8 cellular contexts compared by ENCODE assay signal in the genomic region with DNA sequence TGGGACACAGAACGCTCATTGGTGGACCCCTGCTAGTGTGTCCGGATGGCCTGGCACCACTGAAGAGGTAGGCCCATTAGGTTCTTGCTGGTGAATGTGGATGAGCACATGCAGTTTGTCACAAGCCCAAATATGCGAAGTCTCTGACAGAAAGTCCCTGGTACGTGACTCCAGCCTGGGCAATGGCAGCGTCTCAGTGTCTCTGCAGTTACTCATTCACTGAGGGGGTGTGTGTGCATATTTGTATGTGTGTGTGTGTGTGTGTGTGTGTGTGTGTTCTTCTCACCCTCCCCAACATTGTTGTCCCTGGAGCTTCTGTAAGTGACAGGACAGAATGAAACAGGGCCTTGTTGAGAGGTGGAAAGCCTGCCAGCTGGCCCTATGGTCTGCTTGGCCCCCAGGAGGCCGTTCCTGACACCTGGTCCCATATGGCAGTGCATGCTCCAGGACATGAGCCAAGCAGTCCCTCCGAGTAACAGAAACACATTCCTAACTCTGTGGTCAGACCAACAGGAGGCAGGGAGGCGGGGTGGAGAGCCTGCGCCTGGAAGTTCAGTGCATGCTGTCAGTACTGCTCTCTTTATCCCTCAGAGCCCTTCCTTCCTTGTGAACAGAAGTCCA.
DNase-seq lines count a peak whose midpoint lies in the region; ATAC-seq and TF ChIP-seq lines count a peak whose summit lies in the region.

No MANE protein-coding gene starts in this region.

- no peak overlapping the region for H3K4me2 ChIP-seq in PC-3 (ENCODE audit: low read length)
- peak overlapping the region; percentile 84 for H3K4me2 ChIP-seq in osteoblast (ENCODE audit: insufficient read depth, low read length)

- WGBS in esophagus muscularis mucosa, result 24% methylated on average over 4 of the region's 9 CpGs

- H3K36me3 ChIP-seq in PC-3 (ENCODE audit: low read depth, low read length) (no peaks in the 10 kb centered on the region), esophagus muscularis mucosa (no peaks in the 10 kb centered on the region), osteoblast (ENCODE audit: insufficient read depth, low read length) (no peaks in the 10 kb centered on the region), A673 (ENCODE audit: insufficient read depth, low read length, poor library complexity, severe bottlenecking) (no peaks in the 10 kb centered on the region)

- H3K79me2 ChIP-seq in PC-3 (ENCODE audit: low read length), result no peaks in the 10 kb centered on the region
- H3K79me2 ChIP-seq in osteoblast (ENCODE audit: insufficient read depth, low read length), result no peaks in the 10 kb centered on the region

- POLR2A ChIA-PET in PC-3 (lab: Charles Lee; ENCODE audit: unreplicated experiment), result no interaction called here
- POLR2A ChIA-PET in A673 (lab: Charles Lee; ENCODE audit: low non-redundant PET), result no interaction called here

- H3K9ac ChIP-seq in PC-3 (ENCODE audit: low read length), result no peak overlapping the region

- no peaks in the 10 kb centered on the region for H4K20me1 ChIP-seq in PC-3 (ENCODE audit: low read length)
- H4K20me1 ChIP-seq in osteoblast (ENCODE audit: insufficient read depth, low read length), result no peaks in the 10 kb centered on the region

- no peak overlapping the region for H3K4me3 ChIP-seq in PC-3 (ENCODE audit: low read length)
- H3K4me3 ChIP-seq in esophagus muscularis mucosa, result no peak overlapping the region
- peak overlapping the region; percentile 46 for H3K4me3 ChIP-seq in osteoblast (ENCODE audit: insufficient read depth, low read length)
- no peak overlapping the region for H3K4me3 ChIP-seq in A673 (ENCODE audit: low read depth, low read length, poor library complexity, severe bottlenecking)

- no peaks in the 10 kb centered on the region for H3K9me3 ChIP-seq in PC-3 (ENCODE audit: low read length)
- H3K9me3 ChIP-seq in esophagus muscularis mucosa, result no peaks in the 10 kb centered on the region
- H3K9me3 ChIP-seq in osteoblast (ENCODE audit: low read depth, low read length), result no peaks in the 10 kb centered on the region
- no peaks in the 10 kb centered on the region for H3K9me3 ChIP-seq in A673 (ENCODE audit: low read depth, low read length, poor library complexity, severe bottlenecking)

- H2AFZ ChIP-seq in PC-3 (ENCODE audit: low read length), result no peak overlapping the region
- H2AFZ ChIP-seq in osteoblast (ENCODE audit: low read length), result peak overlapping the region; percentile 91

- H3K27me3 ChIP-seq in PC-3 (ENCODE audit: low read length) (0 out of 2 replicates have a peak, but pooled peaks cover 4% of the 10 kb centered on the region), esophagus muscularis mucosa (no peaks in the 10 kb centered on the region), osteoblast (ENCODE audit: insufficient read depth, low read length) (no peaks in the 10 kb centered on the region), A673 (replicated peaks; ENCODE audit: insufficient read depth, low read depth, low read length, poor library complexity) (no peaks in the 10 kb centered on the region)

- no peak for TF ChIP-seq CTCF in PC-3 (conservative IDR thresholded peaks at IDR 0.05; ENCODE audit: low read depth, low read length)
- peak in 2 of 3 experiments; percentile 9 to 33 for TF ChIP-seq CTCF in esophagus muscularis mucosa (IDR thresholded peaks at IDR 0.05)
- TF ChIP-seq CTCF in osteoblast (IDR thresholded peaks at IDR 0.05; ENCODE audit: extremely low read depth, low read depth, low read length), result no peak
- TF ChIP-seq CTCF in A673 (conservative IDR thresholded peaks at IDR 0.05; ENCODE audit: low read depth, low read length), result no peak

- intact Hi-C loops in PC-3 (cut with micrococcal nuclease), result loop anchor here (5.0 kb wide), 1 partner anchor 178 kb away; no protein-coding TSS in a partner anchor
- intact Hi-C loops in esophagus muscularis mucosa (cut with DNase I), result loop anchor here (5.0 kb wide), 3 partner anchors 92 to 233 kb away; no protein-coding TSS in a partner anchor
- intact Hi-C loops in A673 (cut with micrococcal nuclease; ENCODE audit: unreplicated experiment), result no loop called here

- peak; percentile 33; the same call in 1 of the 2 replicates for ATAC-seq in PC-3
- no peak for ATAC-seq in HG02973 (IDR thresholded peaks at IDR 0.05; ENCODE audit: unreplicated experiment)
- no peak for ATAC-seq in HG03135 (IDR thresholded peaks at IDR 0.05; ENCODE audit: unreplicated experiment)

- H3F3A ChIP-seq in PC-3 (ENCODE audit: low read length, unreplicated experiment), result no peaks in the 10 kb centered on the region

- TF ChIP-seq POLR2A in esophagus muscularis mucosa (IDR thresholded peaks at IDR 0.05; ENCODE audit: low read depth), result no peak

- H3K4me1 ChIP-seq in PC-3 (ENCODE audit: insufficient read depth, low read length) (peaks cover 3% of the 10 kb centered on the region; the same call in 1 of the 2 replicates), esophagus muscularis mucosa (peaks cover 19 to 39% (median 29%) of the 10 kb centered on the region in 4 donors), osteoblast (ENCODE audit: insufficient read depth, low read length) (peaks cover 27% of the 10 kb centered on the region), A673 (ENCODE audit: insufficient read depth, low read length, poor library complexity, severe bottlenecking) (no peaks in the 10 kb centered on the region)

- CTCF ChIA-PET in PC-3 (lab: Charles Lee), result no interaction called here
- CTCF ChIA-PET in A673 (lab: Charles Lee), result no interaction called here

- TF ChIP-seq EP300 in esophagus muscularis mucosa (IDR thresholded peaks at IDR 0.05), result no peak

- no peaks in the 10 kb centered on the region for H3K9me2 ChIP-seq in PC-3 (replicated peaks; ENCODE audit: low read length)

- BruUV-seq in PC-3 (replicated peaks; lab: Mats Ljungman, UMichigan) (no TSS peak), A673 (replicated peaks; lab: Mats Ljungman, UMichigan) (no TSS peak)

- H3K27ac ChIP-seq in PC-3 (ENCODE audit: low read length) (no peak overlapping the region), esophagus muscularis mucosa (replicated peaks in 1 of 4) (peak overlapping the region; percentile 68 to 76 (median 72)), osteoblast (ENCODE audit: low read depth, low read length) (peak overlapping the region; percentile 74), A673 (ENCODE audit: low read depth, low read length, poor library complexity, severe bottlenecking) (no peak overlapping the region)

- peak; percentile 95 for DNase-seq in DMS 273 treated with DMSO at 0.1 percent for 48 hours (lab: John Stamatoyannopoulos, UW)
- peak; percentile 36 for DNase-seq in PC-3
- peak; percentile 96 for DNase-seq in esophagus muscularis mucosa (ENCODE audit: extremely low spot score)
- DNase-seq in osteoblast (ENCODE audit: insufficient read length, low spot score, missing footprints), result peak; percentile 96
- no peak for DNase-seq in A673 (ENCODE audit: low spot score)
- DNase-seq in hippocampal formation (lab: John Stamatoyannopoulos, UW), result no peak

Comparison
In these comparisons a context has a peak if more than half of its experiments do, and no peak if none do; other contexts are left out.
1. DNase-seq: peak in DMS 273 treated with DMSO at 0.1 percent for 48 hours (single experiment), PC-3 (single experiment), esophagus muscularis mucosa (single experiment) and osteoblast (single experiment); none in A673 (single experiment) and hippocampal formation (0 of 2).
2. H3K27ac ChIP-seq: peak in esophagus muscularis mucosa (4 of 4) and osteoblast (single experiment); none in PC-3 (single experiment) and A673 (single experiment).
3. CTCF ChIP-seq: peak in esophagus muscularis mucosa (2 of 3); none in PC-3 (single experiment), osteoblast (single experiment) and A673 (single experiment).